In genomic region chr18:58051765-58052460, GRCh38 we compare ENCODE assay signal across 8 cellular contexts. TPM values are rescaled to one million over a fixed set of nuclear protein-coding genes. Genes with fewer than 3 reads are reported as not detected.
DNase-seq lines count a peak whose midpoint lies in the region; ATAC-seq and TF ChIP-seq lines count a peak whose summit lies in the region.

No MANE protein-coding gene starts in this region.

- no peak overlapping the region for H3K4me3 Mint-ChIP-seq in naive thymus-derived CD8-positive, alpha-beta T cell
- H3K4me3 Mint-ChIP-seq in immature natural killer cell: no peak overlapping the region

- peaks cover 0 to 2% (median 0%) of the 10 kb centered on the region in 5 donors for H3K27me3 Mint-ChIP-seq in naive thymus-derived CD8-positive, alpha-beta T cell
- peaks cover 0 to 2% (median 2%) of the 10 kb centered on the region in 3 donors for H3K27me3 Mint-ChIP-seq in immature natural killer cell (ENCODE audit: low read depth in 3 of 3)

- POLR2A ChIA-PET in naive thymus-derived CD8-positive, alpha-beta T cell (lab: Charles Lee): no interaction called here

- H3K27ac Mint-ChIP-seq in naive thymus-derived CD8-positive, alpha-beta T cell: peak overlapping the region in 2 of 10 donors; percentile 9 to 14
- H3K27ac Mint-ChIP-seq in immature natural killer cell: no peak overlapping the region

- no peak overlapping the region for H3K4me3 ChIP-seq in astrocyte of the spinal cord (ENCODE audit: low read depth, low read length)

- ATAC-seq in HG03378 (IDR thresholded peaks at IDR 0.05; ENCODE audit: unreplicated experiment): peak; percentile 75
- ATAC-seq in naive thymus-derived CD8-positive, alpha-beta T cell: peak; percentile 39 to 62

- TF ChIP-seq CTCF in astrocyte of the spinal cord (IDR thresholded peaks at IDR 0.05; ENCODE audit: low read depth, low read length): peak; percentile 34

- DNase-seq in DMS79 treated with DMSO at 0.1 percent for 48 hours (lab: John Stamatoyannopoulos, UW): peak; percentile 11
- no peak for DNase-seq in DMS79 (lab: John Stamatoyannopoulos, UW)
- peak; percentile 32 for DNase-seq in astrocyte of the spinal cord (ENCODE audit: low read depth, low spot score)
- peak in 2 of 10 donors; percentile 4 to 13 for DNase-seq in naive thymus-derived CD8-positive, alpha-beta T cell
- DNase-seq in immature natural killer cell: no peak
- DNase-seq in DMS153 (lab: John Stamatoyannopoulos, UW): no peak
- no peak for DNase-seq in effector CD8-positive, alpha-beta T cell (lab: John Stamatoyannopoulos, UW)

- no peaks in the 10 kb centered on the region for H3K36me3 Mint-ChIP-seq in naive thymus-derived CD8-positive, alpha-beta T cell
- H3K36me3 Mint-ChIP-seq in immature natural killer cell: no peaks in the 10 kb centered on the region

- no peaks in the 10 kb centered on the region for H3K9me3 Mint-ChIP-seq in naive thymus-derived CD8-positive, alpha-beta T cell
- H3K9me3 Mint-ChIP-seq in immature natural killer cell: no peaks in the 10 kb centered on the region

- in situ Hi-C loops in astrocyte of the spinal cord (cut with HindIII; ENCODE audit: low sequenced_read_pairs): no loop called here

- H3K4me1 Mint-ChIP-seq in naive thymus-derived CD8-positive, alpha-beta T cell: peaks cover 0 to 5% (median 4%) of the 10 kb centered on the region in 4 donors
- peaks cover 4 to 12% of the 10 kb centered on the region in 2 donors for H3K4me1 Mint-ChIP-seq in immature natural killer cell

RNA-seq across cellular contexts. Expression of gene NEDD4L, which starts 7.9 kb away (rescaled TPM):
- 1 to 10 TPM; 5.6 to 6.5 TPM for total RNA-seq in naive thymus-derived CD8-positive, alpha-beta T cell
- polyA plus RNA-seq in naive thymus-derived CD8-positive, alpha-beta T cell: 1 to 10 TPM; 1.5 to 3.5 (median 2.9) TPM
- polyA plus RNA-seq in immature natural killer cell: 1 to 10 TPM in 2 of 3 donors, under 1 TPM in 1; 0.62 to 2.2 (median 2.0) TPM

Comparison
In these comparisons a context has a peak if more than half of its experiments do, and no peak if none do; other contexts are left out.
1. DNase-seq: peak in DMS79 treated with DMSO at 0.1 percent for 48 hours (single experiment) and astrocyte of the spinal cord (single experiment); none in DMS79 (single experiment), immature natural killer cell (0 of 3), DMS153 (single experiment) and effector CD8-positive, alpha-beta T cell (single experiment).